20 cellular contexts compared by ENCODE assay signal in genomic region chr2:40120021-40120420, GRCh38.
"Had no signal": no experiment of that assay in that cellular context is flagged by ENCODE, and none has a peak within 500 bp of the region (broad histone marks: within the 10 kb centered on the region; RNA-seq: fewer than 3 reads in every experiment).

No MANE protein-coding gene starts in this region.

- H3K36me3 ChIP-seq: gastrocnemius medialis, thyroid gland had no signal

- DNase-seq: activated CD4-positive, alpha-beta T cell treated with anti-CD3 and anti-CD28 coated beads, Interleukin-2, amount 10 ng/mL, durations not matched to agents 7 days and 5 days; activated CD8-positive, alpha-beta memory T cell treated with anti-CD3 and anti-CD28 coated beads for 24 hours; activated CD8-positive, alpha-beta memory T cell treated with anti-CD3 and anti-CD28 coated beads, Interleukin-2, amount 50 U/mL, for 48 hours; activated effector memory CD4-positive, alpha-beta T cell treated with Interleukin-2 at 50 U/mL for 16 hours; activated naive CD4-positive, alpha-beta T cell treated with anti-CD3 and anti-CD28 coated beads, Interleukin-2, amount 50 U/mL, for 16 hours; activated T-cell treated with anti-CD3 and anti-CD28 coated beads, Interleukin-2, amount 50 U/mL, for 48 hours; aorta; cerebellar nuclear complex; effector CD4-positive, alpha-beta T cell; gastrocnemius medialis; head of caudate nucleus; kidney glomerular epithelial cell; left ventricle myocardium inferior; mammary epithelial cell; occipital lobe; retina; stimulated activated naive B cell treated with anti-CD40 and anti-IgM and Interleukin-4, amounts not matched to agents 10 μg/mL and 1 μg/mL and 100 μg/mL, for 72 hours; T-helper 9 cell; thyroid gland had no signal

- H3K27me3 ChIP-seq: gastrocnemius medialis, thyroid gland had no signal

- H3K4me3 ChIP-seq: gastrocnemius medialis, left ventricle myocardium inferior, thyroid gland had no signal

- ATAC-seq: activated CD4-positive, CD25-positive, alpha-beta regulatory T cell treated with anti-CD3 and anti-CD28 coated beads, Interleukin-2, amount 50 U/mL, for 24 hours; gastrocnemius medialis; stimulated activated naive B cell treated with anti-CD40 and anti-IgM and Interleukin-4, amounts not matched to agents 10 μg/mL and 1 μg/mL and 100 μg/mL, for 72 hours had no signal

- H3K9me3 ChIP-seq: gastrocnemius medialis, left ventricle myocardium inferior, thyroid gland had no signal

- H3K27ac ChIP-seq: gastrocnemius medialis, left ventricle myocardium inferior, thyroid gland had no signal
